ENCODE assay signal across 20 cellular contexts in the genomic region with DNA sequence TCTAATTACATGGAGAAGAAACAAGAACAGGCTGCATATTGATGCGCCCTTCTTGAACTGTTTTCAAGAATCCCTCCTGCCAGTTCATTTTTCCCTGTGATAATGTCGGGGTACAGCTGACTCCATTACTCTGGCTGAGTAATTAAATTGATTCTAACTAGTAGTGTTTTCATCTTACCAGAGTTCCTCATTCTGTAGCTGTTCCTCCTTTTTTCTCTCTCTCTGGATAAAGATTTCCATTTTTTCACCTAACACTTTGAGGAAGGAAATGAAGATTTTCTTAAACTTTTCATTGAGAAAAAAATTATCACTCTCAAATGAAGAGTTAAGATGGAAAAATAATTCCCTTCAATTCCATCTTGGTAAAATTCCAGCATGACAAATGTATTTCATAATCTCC.
DNase-seq lines count a peak whose midpoint lies in the region; ATAC-seq and TF ChIP-seq lines count a peak whose summit lies in the region.
"Had no signal": no experiment of that assay in that cellular context is flagged by ENCODE, and none has a peak within 500 bp of the region (broad histone marks: within the 10 kb centered on the region; RNA-seq: fewer than 3 reads in every experiment).

No MANE protein-coding gene starts in this region.

- H3K27me3 ChIP-seq in upper lobe of left lung, result no peaks in the 10 kb centered on the region
- H3K27me3 ChIP-seq: BLaER1 had no signal

- H3K27ac ChIP-seq in upper lobe of left lung, result no peak overlapping the region
- H3K27ac ChIP-seq: BLaER1, C4-2B, GM23248 had no signal

- no peaks in the 10 kb centered on the region for H3K4me1 ChIP-seq in upper lobe of left lung
- H3K4me1 ChIP-seq: BLaER1 had no signal

- peaks cover 52% of the 10 kb centered on the region for H3K4me1 Mint-ChIP-seq in dendritic cell treated with granulocyte-macrophage colony-stimulating factor and Interleukin-4, amounts not matched to agents 40 ng/mL and 50 ng/mL, for 4 days (ENCODE audit: low read depth)
- H3K4me1 Mint-ChIP-seq in nephron progenitor cell, result peaks cover 68% of the 10 kb centered on the region
- H3K4me1 Mint-ChIP-seq: B cell; CD8-positive, alpha-beta memory T cell had no signal

- H3K36me3 ChIP-seq in upper lobe of left lung, result no peaks in the 10 kb centered on the region
- H3K36me3 ChIP-seq: BLaER1 had no signal

- intact Hi-C loops in dendritic cell treated with granulocyte-macrophage colony-stimulating factor and Interleukin-4, amounts not matched to agents 40 ng/mL and 50 ng/mL, for 4 days (cut with micrococcal nuclease), result no loop called here

- H3K27ac Mint-ChIP-seq in dendritic cell treated with granulocyte-macrophage colony-stimulating factor and Interleukin-4, amounts not matched to agents 40 ng/mL and 50 ng/mL, for 4 days, result peak overlapping the region; percentile 67
- H3K27ac Mint-ChIP-seq in nephron progenitor cell, result peak overlapping the region; percentile 87
- H3K27ac Mint-ChIP-seq: B cell; CD4-positive, alpha-beta T cell; CD8-positive, alpha-beta memory T cell had no signal

- H3K9me3 ChIP-seq in upper lobe of left lung, result no peaks in the 10 kb centered on the region
- H3K9me3 ChIP-seq: BLaER1 had no signal

- 60% methylated on average over 2 of the region's 2 CpGs for WGBS in upper lobe of left lung, 2 donors

- no peak for TF ChIP-seq EP300 in upper lobe of left lung (IDR thresholded peaks at IDR 0.05)

- H3K4me3 ChIP-seq in upper lobe of left lung, result no peak overlapping the region
- H3K4me3 ChIP-seq: BLaER1, GM23248 had no signal

- no peaks in the 10 kb centered on the region for H3K36me3 Mint-ChIP-seq in dendritic cell treated with granulocyte-macrophage colony-stimulating factor and Interleukin-4, amounts not matched to agents 40 ng/mL and 50 ng/mL, for 4 days (ENCODE audit: low read depth)
- H3K36me3 Mint-ChIP-seq in nephron progenitor cell (ENCODE audit: low read depth), result no peaks in the 10 kb centered on the region
- H3K36me3 Mint-ChIP-seq: CD8-positive, alpha-beta memory T cell had no signal

- no peaks in the 10 kb centered on the region for H3K9me3 Mint-ChIP-seq in dendritic cell treated with granulocyte-macrophage colony-stimulating factor and Interleukin-4, amounts not matched to agents 40 ng/mL and 50 ng/mL, for 4 days
- H3K9me3 Mint-ChIP-seq in nephron progenitor cell, result peaks cover 7% of the 10 kb centered on the region
- H3K9me3 Mint-ChIP-seq: CD4-positive, alpha-beta T cell had no signal

- ATAC-seq in upper lobe of left lung (ENCODE audit: low FRiP score in 2 of 2), result no peak
- no peak for ATAC-seq in GM19467 (IDR thresholded peaks at IDR 0.05; ENCODE audit: unreplicated experiment)
- no peak for ATAC-seq in HG03432 (IDR thresholded peaks at IDR 0.05; ENCODE audit: unreplicated experiment)

- DNase-seq in CD1c-positive myeloid dendritic cell (ENCODE audit: extremely low spot score), result peak; percentile 42
- peak; percentile 11 for DNase-seq in NCI-H69 (lab: John Stamatoyannopoulos, UW)
- no peak for DNase-seq in nephron progenitor cell
- DNase-seq in upper lobe of left lung, result no peak
- no peak for DNase-seq in NCI-H524 treated with DMSO at 0.1 percent for 48 hours (lab: John Stamatoyannopoulos, UW)
- DNase-seq: CD4-positive, alpha-beta T cell; CD8-positive, alpha-beta memory T cell; DMS 273 treated with DMSO at 0.1 percent for 48 hours; DMS79; EL; GDM1; GM23248; H7; HCEC 1CT had no signal

- H3K4me3 Mint-ChIP-seq in dendritic cell treated with granulocyte-macrophage colony-stimulating factor and Interleukin-4, amounts not matched to agents 40 ng/mL and 50 ng/mL, for 4 days, result no peak overlapping the region
- no peak overlapping the region for H3K4me3 Mint-ChIP-seq in nephron progenitor cell
- H3K4me3 Mint-ChIP-seq: B cell; CD4-positive, alpha-beta T cell; CD8-positive, alpha-beta memory T cell had no signal

- no peak for TF ChIP-seq POLR2A in upper lobe of left lung (IDR thresholded peaks at IDR 0.05)

- H3K27me3 Mint-ChIP-seq in dendritic cell treated with granulocyte-macrophage colony-stimulating factor and Interleukin-4, amounts not matched to agents 40 ng/mL and 50 ng/mL, for 4 days, result no peaks in the 10 kb centered on the region
- H3K27me3 Mint-ChIP-seq in nephron progenitor cell (ENCODE audit: low read depth, poor library complexity), result no peaks in the 10 kb centered on the region

- TF ChIP-seq CTCF in nephron progenitor cell (IDR thresholded peaks at IDR 0.05) (no peak), upper lobe of left lung (IDR thresholded peaks at IDR 0.05) (no peak)

Comparison
In these comparisons a context has a peak if more than half of its experiments do, and no peak if none do; other contexts are left out.
1. DNase-seq: peak in CD1c-positive myeloid dendritic cell (single experiment) and NCI-H69 (single experiment); none in nephron progenitor cell (single experiment), upper lobe of left lung (0 of 2) and NCI-H524 treated with DMSO at 0.1 percent for 48 hours (single experiment).